ENCODE assay signal across 1 cellular context in the genomic region with DNA sequence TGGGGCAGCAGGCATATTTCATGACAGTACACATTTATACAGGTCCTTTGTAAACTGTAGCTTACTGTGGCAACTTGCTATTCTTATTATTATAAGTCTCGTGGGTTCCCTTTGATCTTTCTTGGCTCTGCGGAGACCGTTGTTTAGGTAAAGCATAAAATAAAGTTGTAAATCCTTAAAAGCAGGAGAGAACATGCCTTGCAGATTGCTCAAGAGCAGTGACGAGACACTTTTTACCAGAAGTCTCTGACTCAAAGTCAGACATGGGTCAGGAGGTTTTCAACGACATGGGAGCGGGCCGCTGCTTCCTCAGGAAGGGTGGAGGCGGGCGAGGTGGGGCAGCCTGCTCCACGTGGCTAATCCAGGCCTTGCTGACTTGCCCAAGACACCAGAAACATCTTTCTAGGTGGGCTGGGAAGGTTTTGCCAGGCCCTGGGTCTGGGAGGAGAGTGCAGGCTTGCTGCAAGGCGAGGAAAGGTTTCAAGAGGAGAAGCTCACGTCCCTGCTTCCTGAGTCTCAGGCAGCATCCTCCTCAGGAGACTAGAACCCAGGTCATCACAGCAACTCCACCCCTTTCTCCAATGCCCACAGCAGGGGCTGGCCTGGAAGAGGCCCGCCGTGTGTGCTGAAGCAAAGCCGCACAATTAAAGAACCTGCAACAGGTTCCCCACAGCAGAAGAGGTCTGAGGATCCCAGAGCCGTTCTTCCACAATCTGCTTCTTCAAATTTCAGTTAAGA.
A peak's percentile ranks its signal among the peaks of the same experiment; 100 is the strongest.
TF ChIP-seq lines count a peak whose summit lies in the region.

No MANE protein-coding gene starts in this region.

TF ChIP-seq in K562, 482 proteins besides CTCF, POLR2A, EP300 and RAD21 (continued from another document and continues in another):
- TF ChIP-seq KLF10 (CRISPR knock-in tag; IDR thresholded peaks at IDR 0.05) (no peak), ETS2 (tag; IDR thresholded peaks at IDR 0.05; ENCODE audit: borderline replicate concordance, poor library complexity, severe bottlenecking) (no peak), ERF (CRISPR knock-in tag; IDR thresholded peaks at IDR 0.05) (no peak), NRF1 (conservative IDR thresholded peaks at IDR 0.05 in 1 of 2, IDR thresholded peaks at IDR 0.05 in 1 of 2) (no peak), ZNF134 (CRISPR knock-in tag; conservative IDR thresholded peaks at IDR 0.05) (no peak), CHD4 (IDR thresholded peaks at IDR 0.05; ENCODE audit: insufficient read depth, insufficient replicate concordance, low read depth, low read length, poor library complexity, severe bottlenecking) (no peak), FOXJ2 (tag; IDR thresholded peaks at IDR 0.05) (no peak), PHF20 (IDR thresholded peaks at IDR 0.05; ENCODE audit: partially characterized antibody) (no peak), U2AF1 (optimal IDR thresholded peaks at IDR 0.05; ENCODE audit: low read depth, low read length) (no peak), FUS (optimal IDR thresholded peaks at IDR 0.05; ENCODE audit: low read depth, low read length) (no peak), NUFIP1 (IDR thresholded peaks at IDR 0.05; ENCODE audit: partially characterized antibody) (no peak), ZNF175 (CRISPR knock-in tag; IDR thresholded peaks at IDR 0.05; ENCODE audit: low read depth) (peak; percentile 65; the same call in 1 of the 2 replicates), MEF2A (IDR thresholded peaks at IDR 0.05; ENCODE audit: control insufficient read depth, low read depth, low read length) (no peak), NR3C1 (CRISPR knock-in tag; IDR thresholded peaks at IDR 0.05) (no peak), NFE2 (IDR thresholded peaks at IDR 0.05; ENCODE audit: low read depth) (peak; percentile 99), SMARCA5 (IDR thresholded peaks at IDR 0.05) (no peak), RBM25 (IDR thresholded peaks at IDR 0.05; ENCODE audit: low read depth, low read length, severe bottlenecking) (no peak), BRF1 (IDR thresholded peaks at IDR 0.05; ENCODE audit: borderline replicate concordance, extremely low read depth, insufficient read length) (no peak), NBN (IDR thresholded peaks at IDR 0.05; ENCODE audit: low read depth) (no peak), MAFK (IDR thresholded peaks at IDR 0.05; ENCODE audit: low read length) (peak; percentile 78), KLF16 (IDR thresholded peaks at IDR 0.05) (no peak), FOS (IDR thresholded peaks at IDR 0.05; ENCODE audit: extremely low read depth, insufficient read length) (no peak), RBFOX2 (IDR thresholded peaks at IDR 0.05; ENCODE audit: low read depth, low read length) (peak; percentile 53), POU5F1 (IDR thresholded peaks at IDR 0.05; ENCODE audit: borderline replicate concordance, low read depth, low read length, partially characterized antibody) (no peak), ELF1 (tag; IDR thresholded peaks at IDR 0.05) (no peak; the same call in none of the 2 replicates), ARNT (IDR thresholded peaks at IDR 0.05) (no peak), POLR2B (IDR thresholded peaks at IDR 0.05; ENCODE audit: low read depth, partially characterized antibody) (no peak), ZNF717 (CRISPR knock-in tag; IDR thresholded peaks at IDR 0.05) (no peak), HDAC6 (IDR thresholded peaks at IDR 0.05; ENCODE audit: low read depth, low read length) (no peak), NFIX (CRISPR knock-in tag; IDR thresholded peaks at IDR 0.05; ENCODE audit: low read depth) (no peak)
- TF ChIP-seq, protein P1, sequence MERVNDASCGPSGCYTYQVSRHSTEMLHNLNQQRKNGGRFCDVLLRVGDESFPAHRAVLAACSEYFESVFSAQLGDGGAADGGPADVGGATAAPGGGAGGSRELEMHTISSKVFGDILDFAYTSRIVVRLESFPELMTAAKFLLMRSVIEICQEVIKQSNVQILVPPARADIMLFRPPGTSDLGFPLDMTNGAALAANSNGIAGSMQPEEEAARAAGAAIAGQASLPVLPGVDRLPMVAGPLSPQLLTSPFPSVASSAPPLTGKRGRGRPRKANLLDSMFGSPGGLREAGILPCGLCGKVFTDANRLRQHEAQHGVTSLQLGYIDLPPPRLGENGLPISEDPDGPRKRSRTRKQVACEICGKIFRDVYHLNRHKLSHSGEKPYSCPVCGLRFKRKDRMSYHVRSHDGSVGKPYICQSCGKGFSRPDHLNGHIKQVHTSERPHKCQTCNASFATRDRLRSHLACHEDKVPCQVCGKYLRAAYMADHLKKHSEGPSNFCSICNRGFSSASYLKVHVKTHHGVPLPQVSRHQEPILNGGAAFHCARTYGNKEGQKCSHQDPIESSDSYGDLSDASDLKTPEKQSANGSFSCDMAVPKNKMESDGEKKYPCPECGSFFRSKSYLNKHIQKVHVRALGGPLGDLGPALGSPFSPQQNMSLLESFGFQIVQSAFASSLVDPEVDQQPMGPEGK (CRISPR knock-in tag; IDR thresholded peaks at IDR 0.05; ENCODE audit: borderline replicate concordance) = no peak
- TF ChIP-seq, protein P2, sequence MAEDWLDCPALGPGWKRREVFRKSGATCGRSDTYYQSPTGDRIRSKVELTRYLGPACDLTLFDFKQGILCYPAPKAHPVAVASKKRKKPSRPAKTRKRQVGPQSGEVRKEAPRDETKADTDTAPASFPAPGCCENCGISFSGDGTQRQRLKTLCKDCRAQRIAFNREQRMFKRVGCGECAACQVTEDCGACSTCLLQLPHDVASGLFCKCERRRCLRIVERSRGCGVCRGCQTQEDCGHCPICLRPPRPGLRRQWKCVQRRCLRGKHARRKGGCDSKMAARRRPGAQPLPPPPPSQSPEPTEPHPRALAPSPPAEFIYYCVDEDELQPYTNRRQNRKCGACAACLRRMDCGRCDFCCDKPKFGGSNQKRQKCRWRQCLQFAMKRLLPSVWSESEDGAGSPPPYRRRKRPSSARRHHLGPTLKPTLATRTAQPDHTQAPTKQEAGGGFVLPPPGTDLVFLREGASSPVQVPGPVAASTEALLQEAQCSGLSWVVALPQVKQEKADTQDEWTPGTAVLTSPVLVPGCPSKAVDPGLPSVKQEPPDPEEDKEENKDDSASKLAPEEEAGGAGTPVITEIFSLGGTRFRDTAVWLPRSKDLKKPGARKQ (CRISPR knock-in tag; IDR thresholded peaks at IDR 0.05) = 0 out of 2 replicates have a peak, but pooled peaks have one; percentile 21
- TF ChIP-seq, protein P3, sequence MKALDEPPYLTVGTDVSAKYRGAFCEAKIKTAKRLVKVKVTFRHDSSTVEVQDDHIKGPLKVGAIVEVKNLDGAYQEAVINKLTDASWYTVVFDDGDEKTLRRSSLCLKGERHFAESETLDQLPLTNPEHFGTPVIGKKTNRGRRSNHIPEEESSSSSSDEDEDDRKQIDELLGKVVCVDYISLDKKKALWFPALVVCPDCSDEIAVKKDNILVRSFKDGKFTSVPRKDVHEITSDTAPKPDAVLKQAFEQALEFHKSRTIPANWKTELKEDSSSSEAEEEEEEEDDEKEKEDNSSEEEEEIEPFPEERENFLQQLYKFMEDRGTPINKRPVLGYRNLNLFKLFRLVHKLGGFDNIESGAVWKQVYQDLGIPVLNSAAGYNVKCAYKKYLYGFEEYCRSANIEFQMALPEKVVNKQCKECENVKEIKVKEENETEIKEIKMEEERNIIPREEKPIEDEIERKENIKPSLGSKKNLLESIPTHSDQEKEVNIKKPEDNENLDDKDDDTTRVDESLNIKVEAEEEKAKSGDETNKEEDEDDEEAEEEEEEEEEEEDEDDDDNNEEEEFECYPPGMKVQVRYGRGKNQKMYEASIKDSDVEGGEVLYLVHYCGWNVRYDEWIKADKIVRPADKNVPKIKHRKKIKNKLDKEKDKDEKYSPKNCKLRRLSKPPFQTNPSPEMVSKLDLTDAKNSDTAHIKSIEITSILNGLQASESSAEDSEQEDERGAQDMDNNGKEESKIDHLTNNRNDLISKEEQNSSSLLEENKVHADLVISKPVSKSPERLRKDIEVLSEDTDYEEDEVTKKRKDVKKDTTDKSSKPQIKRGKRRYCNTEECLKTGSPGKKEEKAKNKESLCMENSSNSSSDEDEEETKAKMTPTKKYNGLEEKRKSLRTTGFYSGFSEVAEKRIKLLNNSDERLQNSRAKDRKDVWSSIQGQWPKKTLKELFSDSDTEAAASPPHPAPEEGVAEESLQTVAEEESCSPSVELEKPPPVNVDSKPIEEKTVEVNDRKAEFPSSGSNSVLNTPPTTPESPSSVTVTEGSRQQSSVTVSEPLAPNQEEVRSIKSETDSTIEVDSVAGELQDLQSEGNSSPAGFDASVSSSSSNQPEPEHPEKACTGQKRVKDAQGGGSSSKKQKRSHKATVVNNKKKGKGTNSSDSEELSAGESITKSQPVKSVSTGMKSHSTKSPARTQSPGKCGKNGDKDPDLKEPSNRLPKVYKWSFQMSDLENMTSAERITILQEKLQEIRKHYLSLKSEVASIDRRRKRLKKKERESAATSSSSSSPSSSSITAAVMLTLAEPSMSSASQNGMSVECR (CRISPR knock-in tag; IDR thresholded peaks at IDR 0.05) = no peak
- TF ChIP-seq, protein P4, sequence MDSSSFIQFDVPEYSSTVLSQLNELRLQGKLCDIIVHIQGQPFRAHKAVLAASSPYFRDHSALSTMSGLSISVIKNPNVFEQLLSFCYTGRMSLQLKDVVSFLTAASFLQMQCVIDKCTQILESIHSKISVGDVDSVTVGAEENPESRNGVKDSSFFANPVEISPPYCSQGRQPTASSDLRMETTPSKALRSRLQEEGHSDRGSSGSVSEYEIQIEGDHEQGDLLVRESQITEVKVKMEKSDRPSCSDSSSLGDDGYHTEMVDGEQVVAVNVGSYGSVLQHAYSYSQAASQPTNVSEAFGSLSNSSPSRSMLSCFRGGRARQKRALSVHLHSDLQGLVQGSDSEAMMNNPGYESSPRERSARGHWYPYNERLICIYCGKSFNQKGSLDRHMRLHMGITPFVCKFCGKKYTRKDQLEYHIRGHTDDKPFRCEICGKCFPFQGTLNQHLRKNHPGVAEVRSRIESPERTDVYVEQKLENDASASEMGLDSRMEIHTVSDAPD (CRISPR knock-in tag; IDR thresholded peaks at IDR 0.05) = no peak
- TF ChIP-seq, protein P5, sequence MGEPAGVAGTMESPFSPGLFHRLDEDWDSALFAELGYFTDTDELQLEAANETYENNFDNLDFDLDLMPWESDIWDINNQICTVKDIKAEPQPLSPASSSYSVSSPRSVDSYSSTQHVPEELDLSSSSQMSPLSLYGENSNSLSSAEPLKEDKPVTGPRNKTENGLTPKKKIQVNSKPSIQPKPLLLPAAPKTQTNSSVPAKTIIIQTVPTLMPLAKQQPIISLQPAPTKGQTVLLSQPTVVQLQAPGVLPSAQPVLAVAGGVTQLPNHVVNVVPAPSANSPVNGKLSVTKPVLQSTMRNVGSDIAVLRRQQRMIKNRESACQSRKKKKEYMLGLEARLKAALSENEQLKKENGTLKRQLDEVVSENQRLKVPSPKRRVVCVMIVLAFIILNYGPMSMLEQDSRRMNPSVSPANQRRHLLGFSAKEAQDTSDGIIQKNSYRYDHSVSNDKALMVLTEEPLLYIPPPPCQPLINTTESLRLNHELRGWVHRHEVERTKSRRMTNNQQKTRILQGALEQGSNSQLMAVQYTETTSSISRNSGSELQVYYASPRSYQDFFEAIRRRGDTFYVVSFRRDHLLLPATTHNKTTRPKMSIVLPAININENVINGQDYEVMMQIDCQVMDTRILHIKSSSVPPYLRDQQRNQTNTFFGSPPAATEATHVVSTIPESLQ (CRISPR knock-in tag; IDR thresholded peaks at IDR 0.05) = no peak
- TF ChIP-seq, protein P6, sequence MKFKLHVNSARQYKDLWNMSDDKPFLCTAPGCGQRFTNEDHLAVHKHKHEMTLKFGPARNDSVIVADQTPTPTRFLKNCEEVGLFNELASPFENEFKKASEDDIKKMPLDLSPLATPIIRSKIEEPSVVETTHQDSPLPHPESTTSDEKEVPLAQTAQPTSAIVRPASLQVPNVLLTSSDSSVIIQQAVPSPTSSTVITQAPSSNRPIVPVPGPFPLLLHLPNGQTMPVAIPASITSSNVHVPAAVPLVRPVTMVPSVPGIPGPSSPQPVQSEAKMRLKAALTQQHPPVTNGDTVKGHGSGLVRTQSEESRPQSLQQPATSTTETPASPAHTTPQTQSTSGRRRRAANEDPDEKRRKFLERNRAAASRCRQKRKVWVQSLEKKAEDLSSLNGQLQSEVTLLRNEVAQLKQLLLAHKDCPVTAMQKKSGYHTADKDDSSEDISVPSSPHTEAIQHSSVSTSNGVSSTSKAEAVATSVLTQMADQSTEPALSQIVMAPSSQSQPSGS (CRISPR knock-in tag; IDR thresholded peaks at IDR 0.05) = no peak
- TF ChIP-seq, protein P7, sequence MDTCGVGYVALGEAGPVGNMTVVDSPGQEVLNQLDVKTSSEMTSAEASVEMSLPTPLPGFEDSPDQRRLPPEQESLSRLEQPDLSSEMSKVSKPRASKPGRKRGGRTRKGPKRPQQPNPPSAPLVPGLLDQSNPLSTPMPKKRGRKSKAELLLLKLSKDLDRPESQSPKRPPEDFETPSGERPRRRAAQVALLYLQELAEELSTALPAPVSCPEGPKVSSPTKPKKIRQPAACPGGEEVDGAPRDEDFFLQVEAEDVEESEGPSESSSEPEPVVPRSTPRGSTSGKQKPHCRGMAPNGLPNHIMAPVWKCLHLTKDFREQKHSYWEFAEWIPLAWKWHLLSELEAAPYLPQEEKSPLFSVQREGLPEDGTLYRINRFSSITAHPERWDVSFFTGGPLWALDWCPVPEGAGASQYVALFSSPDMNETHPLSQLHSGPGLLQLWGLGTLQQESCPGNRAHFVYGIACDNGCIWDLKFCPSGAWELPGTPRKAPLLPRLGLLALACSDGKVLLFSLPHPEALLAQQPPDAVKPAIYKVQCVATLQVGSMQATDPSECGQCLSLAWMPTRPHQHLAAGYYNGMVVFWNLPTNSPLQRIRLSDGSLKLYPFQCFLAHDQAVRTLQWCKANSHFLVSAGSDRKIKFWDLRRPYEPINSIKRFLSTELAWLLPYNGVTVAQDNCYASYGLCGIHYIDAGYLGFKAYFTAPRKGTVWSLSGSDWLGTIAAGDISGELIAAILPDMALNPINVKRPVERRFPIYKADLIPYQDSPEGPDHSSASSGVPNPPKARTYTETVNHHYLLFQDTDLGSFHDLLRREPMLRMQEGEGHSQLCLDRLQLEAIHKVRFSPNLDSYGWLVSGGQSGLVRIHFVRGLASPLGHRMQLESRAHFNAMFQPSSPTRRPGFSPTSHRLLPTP (IDR thresholded peaks at IDR 0.05; ENCODE audit: borderline replicate concordance, extremely low read depth, insufficient read length) = no peak
- TF ChIP-seq, protein P8, sequence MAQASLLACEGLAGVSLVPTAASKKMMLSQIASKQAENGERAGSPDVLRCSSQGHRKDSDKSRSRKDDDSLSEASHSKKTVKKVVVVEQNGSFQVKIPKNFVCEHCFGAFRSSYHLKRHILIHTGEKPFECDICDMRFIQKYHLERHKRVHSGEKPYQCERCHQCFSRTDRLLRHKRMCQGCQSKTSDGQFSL (CRISPR knock-in tag; IDR thresholded peaks at IDR 0.05) = no peak
- TF ChIP-seq, protein P8 (tag; IDR thresholded peaks at IDR 0.05) = no peak
- TF ChIP-seq, protein P9, sequence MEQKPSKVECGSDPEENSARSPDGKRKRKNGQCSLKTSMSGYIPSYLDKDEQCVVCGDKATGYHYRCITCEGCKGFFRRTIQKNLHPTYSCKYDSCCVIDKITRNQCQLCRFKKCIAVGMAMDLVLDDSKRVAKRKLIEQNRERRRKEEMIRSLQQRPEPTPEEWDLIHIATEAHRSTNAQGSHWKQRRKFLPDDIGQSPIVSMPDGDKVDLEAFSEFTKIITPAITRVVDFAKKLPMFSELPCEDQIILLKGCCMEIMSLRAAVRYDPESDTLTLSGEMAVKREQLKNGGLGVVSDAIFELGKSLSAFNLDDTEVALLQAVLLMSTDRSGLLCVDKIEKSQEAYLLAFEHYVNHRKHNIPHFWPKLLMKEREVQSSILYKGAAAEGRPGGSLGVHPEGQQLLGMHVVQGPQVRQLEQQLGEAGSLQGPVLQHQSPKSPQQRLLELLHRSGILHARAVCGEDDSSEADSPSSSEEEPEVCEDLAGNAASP (IDR thresholded peaks at IDR 0.05) = no peak
